9 cellular contexts compared by ENCODE assay signal in genomic region chr1:19260211-19261138, GRCh38. TPM values are rescaled to one million over a fixed set of nuclear protein-coding genes. Genes with fewer than 3 reads are reported as not detected.
DNase-seq lines count a peak whose midpoint lies in the region; ATAC-seq and TF ChIP-seq lines count a peak whose summit lies in the region.
"Had no signal": no experiment of that assay in that cellular context is flagged by ENCODE, and none has a peak within 500 bp of the region (broad histone marks: within the 10 kb centered on the region; RNA-seq: fewer than 3 reads in every experiment).

No MANE protein-coding gene starts in this region.

- no peak for TF ChIP-seq CTCF in cardiac muscle cell (IDR thresholded peaks at IDR 0.05; ENCODE audit: low read depth, low read length)
- TF ChIP-seq CTCF in RWPE1 (conservative IDR thresholded peaks at IDR 0.05; ENCODE audit: low read depth) = no peak
- no peak for TF ChIP-seq CTCF in nephron progenitor cell (IDR thresholded peaks at IDR 0.05)

- H3K4me3 Mint-ChIP-seq in nephron progenitor cell = no peak overlapping the region
- no peak overlapping the region for H3K4me3 Mint-ChIP-seq in activated CD8-positive, alpha-beta memory T cell treated with anti-CD3 and anti-CD28 coated beads, Interleukin-2, amount 10 ng/mL, durations not matched to agents 7 days and 5 days

- no peaks in the 10 kb centered on the region for H3K27me3 Mint-ChIP-seq in nephron progenitor cell (ENCODE audit: low read depth, poor library complexity)
- no peaks in the 10 kb centered on the region for H3K27me3 Mint-ChIP-seq in activated CD8-positive, alpha-beta memory T cell treated with anti-CD3 and anti-CD28 coated beads, Interleukin-2, amount 10 ng/mL, durations not matched to agents 7 days and 5 days

- no peaks in the 10 kb centered on the region for H3K9me3 Mint-ChIP-seq in nephron progenitor cell
- H3K9me3 Mint-ChIP-seq in activated CD8-positive, alpha-beta memory T cell treated with anti-CD3 and anti-CD28 coated beads, Interleukin-2, amount 10 ng/mL, durations not matched to agents 7 days and 5 days (ENCODE audit: low read depth) = no peaks in the 10 kb centered on the region

- H3K4me1 ChIP-seq in cardiac muscle cell (ENCODE audit: low read depth) = no peaks in the 10 kb centered on the region

- H3K27me3 ChIP-seq in cardiac muscle cell = no peaks in the 10 kb centered on the region

- POLR2A ChIA-PET in RWPE1 (lab: Yijun Ruan, JAX; ENCODE audit: low non-redundant PET) = no interaction called here

- no peak overlapping the region for H3K4me3 ChIP-seq in cardiac muscle cell

- intact Hi-C loops in Right ventricle myocardium superior (cut with DNase I) = no loop called here

- CTCF ChIA-PET in RWPE1 (lab: Yijun Ruan, JAX) = interaction anchor here (1.1 kb wide), 1 partner anchor 19 kb away, joined by 3 read pairs; no protein-coding TSS in a partner anchor
- CTCF ChIA-PET in activated CD8-positive, alpha-beta memory T cell treated with anti-CD3 and anti-CD28 coated beads, Interleukin-2, amount 10 ng/mL, durations not matched to agents 7 days and 5 days (lab: Charles Lee) = interaction anchor here (0.7 to 1.0 kb wide), 2 partner anchors 19 to 184 kb away, joined by 3 read pairs; no protein-coding TSS in a partner anchor

- in situ Hi-C loops in G401 (cut with HindIII; ENCODE audit: low sequenced_read_pairs) = no loop called here

- H3K36me3 Mint-ChIP-seq in nephron progenitor cell (ENCODE audit: low read depth) = peaks cover 11% of the 10 kb centered on the region
- peaks cover 13% of the 10 kb centered on the region for H3K36me3 Mint-ChIP-seq in activated CD8-positive, alpha-beta memory T cell treated with anti-CD3 and anti-CD28 coated beads, Interleukin-2, amount 10 ng/mL, durations not matched to agents 7 days and 5 days

- ATAC-seq in Right ventricle myocardium superior (ENCODE audit: poor library complexity) (no peak), GM21526 (IDR thresholded peaks at IDR 0.05; ENCODE audit: low FRiP score, unreplicated experiment) (no peak)
- ATAC-seq in activated CD8-positive, alpha-beta memory T cell treated with anti-CD3 and anti-CD28 coated beads, Interleukin-2, amount 10 ng/mL, durations not matched to agents 7 days and 5 days = no peak

- peaks cover 17% of the 10 kb centered on the region for H3K36me3 ChIP-seq in cardiac muscle cell

- H3K27ac Mint-ChIP-seq in nephron progenitor cell = no peak overlapping the region
- no peak overlapping the region for H3K27ac Mint-ChIP-seq in activated CD8-positive, alpha-beta memory T cell treated with anti-CD3 and anti-CD28 coated beads, Interleukin-2, amount 10 ng/mL, durations not matched to agents 7 days and 5 days

- peak in 1 of 2 donors; percentile 27 for DNase-seq in cardiac muscle cell (ENCODE audit: low read depth in 1 of 2, low spot score in 1 of 2)
- DNase-seq in Right ventricle myocardium superior = no peak
- peak; percentile 70 for DNase-seq in RWPE1 (ENCODE audit: low spot score)
- peak; percentile 52 for DNase-seq in fibroblast of the conjunctiva (ENCODE audit: low read depth)
- DNase-seq in nephron progenitor cell = no peak
- no peak for DNase-seq in activated CD8-positive, alpha-beta memory T cell treated with anti-CD3 and anti-CD28 coated beads, Interleukin-2, amount 10 ng/mL, durations not matched to agents 7 days and 5 days
- no peak for DNase-seq in G401 (ENCODE audit: low spot score)

- no peaks in the 10 kb centered on the region for H3K4me1 Mint-ChIP-seq in nephron progenitor cell
- peaks cover 12% of the 10 kb centered on the region for H3K4me1 Mint-ChIP-seq in activated CD8-positive, alpha-beta memory T cell treated with anti-CD3 and anti-CD28 coated beads, Interleukin-2, amount 10 ng/mL, durations not matched to agents 7 days and 5 days

- H3K27ac ChIP-seq in cardiac muscle cell (peak overlapping the region; percentile 43), RWPE1 (peak overlapping the region; percentile 57)
- H3K27ac ChIP-seq: VCaP had no signal

- no peaks in the 10 kb centered on the region for H3K9me3 ChIP-seq in cardiac muscle cell (ENCODE audit: low read depth)

RNA-seq across cellular contexts. Expression of gene MRTO4, which starts 8.9 kb away (rescaled TPM):
- total RNA-seq in cardiac muscle cell = 21.3 and 28.8 TPM in 2 replicates
- polyA plus RNA-seq in cardiac muscle cell = 29.9 and 33.6 TPM in 2 replicates
- total RNA-seq in Right ventricle myocardium superior = 10.8 TPM
- 10 to 100 TPM; 36.2 to 59.3 TPM for total RNA-seq in activated CD8-positive, alpha-beta memory T cell treated with anti-CD3 and anti-CD28 coated beads, Interleukin-2, amount 10 ng/mL, durations not matched to agents 7 days and 5 days
- total RNA-seq in G401 (2014; rRNA removed; shearing (Covaris generic)) = 100 and 101 TPM in 2 replicates

RNA-seq across cellular contexts. Expression of gene EMC1, which starts 9.2 kb away (rescaled TPM):
- total RNA-seq in cardiac muscle cell = 26.6 and 37.0 TPM in 2 replicates
- 25.0 and 33.3 TPM in 2 replicates for polyA plus RNA-seq in cardiac muscle cell
- 23.7 TPM for total RNA-seq in Right ventricle myocardium superior
- 10 to 100 TPM; 31.5 to 49.0 TPM for total RNA-seq in activated CD8-positive, alpha-beta memory T cell treated with anti-CD3 and anti-CD28 coated beads, Interleukin-2, amount 10 ng/mL, durations not matched to agents 7 days and 5 days
- 63.9 and 65.0 TPM in 2 replicates for total RNA-seq in G401 (2014; rRNA removed; shearing (Covaris generic))

RNA-seq across cellular contexts. Expression of gene AKR7A3, which starts 28.1 kb away (rescaled TPM):
- total RNA-seq in cardiac muscle cell (1.4 and 2.2 TPM in 2 replicates), Right ventricle myocardium superior (not detected)
- polyA plus RNA-seq in cardiac muscle cell = 0.26 and 0.96 TPM in 2 replicates
- under 1 TPM; 0.33 to 0.93 TPM for total RNA-seq in activated CD8-positive, alpha-beta memory T cell treated with anti-CD3 and anti-CD28 coated beads, Interleukin-2, amount 10 ng/mL, durations not matched to agents 7 days and 5 days
- not detected in 2 replicates for total RNA-seq in G401 (2014; rRNA removed; shearing (Covaris generic))

RNA-seq across cellular contexts. Expression of gene UBR4, which starts 50.4 kb away (rescaled TPM):
- 105 and 206 TPM in 2 replicates for total RNA-seq in cardiac muscle cell
- 76.4 and 96.6 TPM in 2 replicates for polyA plus RNA-seq in cardiac muscle cell
- total RNA-seq in Right ventricle myocardium superior = 58.1 TPM
- 100 to 1,000 TPM; 140 to 144 TPM for total RNA-seq in activated CD8-positive, alpha-beta memory T cell treated with anti-CD3 and anti-CD28 coated beads, Interleukin-2, amount 10 ng/mL, durations not matched to agents 7 days and 5 days
- 66.0 and 74.7 TPM in 2 replicates for total RNA-seq in G401 (2014; rRNA removed; shearing (Covaris generic))

RNA-seq across cellular contexts. Expression of gene AKR7A2, which starts 51.5 kb away (rescaled TPM):
- total RNA-seq in cardiac muscle cell (155 and 195 TPM in 2 replicates), Right ventricle myocardium superior (40.6 TPM)
- polyA plus RNA-seq in cardiac muscle cell = 157 and 168 TPM in 2 replicates
- 10 to 100 TPM; 47.4 to 48.0 TPM for total RNA-seq in activated CD8-positive, alpha-beta memory T cell treated with anti-CD3 and anti-CD28 coated beads, Interleukin-2, amount 10 ng/mL, durations not matched to agents 7 days and 5 days
- 140 and 142 TPM in 2 replicates for total RNA-seq in G401 (2014; rRNA removed; shearing (Covaris generic))

Comparison
In these comparisons a context has a peak if more than half of its experiments do, and no peak if none do; other contexts are left out.
1. DNase-seq: peak in RWPE1 (single experiment) and fibroblast of the conjunctiva (single experiment); none in Right ventricle myocardium superior (single experiment), nephron progenitor cell (single experiment), activated CD8-positive, alpha-beta memory T cell treated with anti-CD3 and anti-CD28 coated beads, Interleukin-2, amount 10 ng/mL, durations not matched to agents 7 days and 5 days (single experiment) and G401 (single experiment).